ENCODE assay signal across 20 cellular contexts in the genomic region with DNA sequence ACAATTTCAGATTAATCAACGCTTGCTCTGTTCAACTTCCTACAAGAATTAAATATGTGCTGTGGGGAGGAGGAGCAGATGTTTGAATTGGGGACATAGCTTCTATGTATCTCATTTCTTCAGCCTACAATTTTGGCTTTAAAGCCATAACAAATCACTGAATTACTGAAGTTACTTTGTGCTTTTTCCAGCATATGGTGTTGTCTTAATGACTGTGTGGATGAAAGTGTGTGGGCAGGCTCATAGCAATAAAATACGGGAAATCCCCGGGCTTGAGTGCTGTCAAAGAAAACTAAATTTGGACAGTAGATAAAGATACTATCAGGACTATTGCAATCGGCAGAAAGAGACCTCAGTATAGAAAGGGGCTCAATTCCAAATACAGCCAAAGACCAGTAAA. TPM values are rescaled to one million over a fixed set of nuclear protein-coding genes. Genes with fewer than 3 reads are reported as not detected.
DNase-seq lines count a peak whose midpoint lies in the region; ATAC-seq, FAIRE-seq and TF ChIP-seq lines count a peak whose summit lies in the region.
"Had no signal": no experiment of that assay in that cellular context is flagged by ENCODE, and none has a peak within 500 bp of the region (broad histone marks: within the 10 kb centered on the region; RNA-seq: fewer than 3 reads in every experiment).

No MANE protein-coding gene starts in this region.

- peaks cover 0 to 11% (median 7%) of the 10 kb centered on the region in 7 donors for H3K9me3 Mint-ChIP-seq in naive B cell
- H3K9me3 Mint-ChIP-seq: effector memory CD8-positive, alpha-beta T cell had no signal

- H3K36me3 ChIP-seq in BLaER1 treated with 17β-estradiol and CSF1 and Interleukin-3, amounts not matched to agents 10 nM and 100 nM, result peaks cover 0 to 17% (median 0%) of the 10 kb centered on the region in 11 experiments; a peak in 3 of 22 replicates
- no peaks in the 10 kb centered on the region for H3K36me3 ChIP-seq in sigmoid colon

- H3K27me3 Mint-ChIP-seq in naive B cell, result no peaks in the 10 kb centered on the region
- H3K27me3 Mint-ChIP-seq: activated CD8-positive, alpha-beta memory T cell treated with anti-CD3 and anti-CD28 coated beads, Interleukin-2, amount 10 ng/mL, durations not matched to agents 7 days and 5 days had no signal

- ATAC-seq in naive B cell (ENCODE audit: low read depth in 2 of 2), result peak; percentile 27 to 32
- ATAC-seq: activated CD8-positive, alpha-beta memory T cell treated with anti-CD3 and anti-CD28 coated beads, Interleukin-2, amount 10 ng/mL, durations not matched to agents 7 days and 5 days; effector memory CD8-positive, alpha-beta T cell; HepG2 had no signal

- peak overlapping the region; percentile 22 to 83 (median 60); a peak in 21 of 22 replicates for H3K4me2 ChIP-seq in BLaER1 treated with 17β-estradiol and CSF1 and Interleukin-3, amounts not matched to agents 10 nM and 100 nM

- H3K4me3 ChIP-seq in BLaER1 treated with 17β-estradiol and CSF1 and Interleukin-3, amounts not matched to agents 10 nM and 100 nM, result peak overlapping the region in 5 of 10 experiments; percentile 22 to 58 (median 48); a peak in 9 of 20 replicates
- peak overlapping the region; percentile 46 for H3K4me3 ChIP-seq in GM12875 (ENCODE audit: low read depth, low read length)
- H3K4me3 ChIP-seq in sigmoid colon, result no peak overlapping the region

- intact Hi-C loops in sigmoid colon (cut with DNase I), result no loop called here

- H3K9me3 ChIP-seq in BLaER1 treated with 17β-estradiol and CSF1 and Interleukin-3, amounts not matched to agents 10 nM and 100 nM (replicated peaks in 1 of 11), result peaks cover 11 to 38% (median 21%) of the 10 kb centered on the region in 11 experiments; a peak in 19 of 22 replicates
- H3K9me3 ChIP-seq in sigmoid colon, result no peaks in the 10 kb centered on the region

- FAIRE-seq in frontal cortex (lab: Jason Lieb, UNC), result no peak
- FAIRE-seq: HepG2 had no signal

- H3K27ac Mint-ChIP-seq in naive B cell, result peak overlapping the region; percentile 58 to 98 (median 86)
- H3K27ac Mint-ChIP-seq: activated CD8-positive, alpha-beta memory T cell treated with anti-CD3 and anti-CD28 coated beads, Interleukin-2, amount 10 ng/mL, durations not matched to agents 7 days and 5 days; effector memory CD8-positive, alpha-beta T cell had no signal

- H3K36me3 Mint-ChIP-seq in naive B cell, result peaks cover 8 to 25% of the 10 kb centered on the region in 2 donors
- H3K36me3 Mint-ChIP-seq: activated CD8-positive, alpha-beta memory T cell treated with anti-CD3 and anti-CD28 coated beads, Interleukin-2, amount 10 ng/mL, durations not matched to agents 7 days and 5 days had no signal

- peak overlapping the region in 6 of 11 experiments; percentile 33 to 74 (median 57); a peak in 10 of 22 replicates for H3K9ac ChIP-seq in BLaER1 treated with 17β-estradiol and CSF1 and Interleukin-3, amounts not matched to agents 10 nM and 100 nM

- TF ChIP-seq EP300 in sigmoid colon (IDR thresholded peaks at IDR 0.05), result no peak

- H3K27ac ChIP-seq in BLaER1 treated with 17β-estradiol and CSF1 and Interleukin-3, amounts not matched to agents 10 nM and 100 nM, result peak overlapping the region; percentile 30 to 80 (median 52); a peak in 20 of 22 replicates
- H3K27ac ChIP-seq in sigmoid colon, result no peak overlapping the region

- H3K4me3 Mint-ChIP-seq in naive B cell, result peak overlapping the region; percentile 85 to 99 (median 96)
- H3K4me3 Mint-ChIP-seq: activated CD8-positive, alpha-beta memory T cell treated with anti-CD3 and anti-CD28 coated beads, Interleukin-2, amount 10 ng/mL, durations not matched to agents 7 days and 5 days; effector memory CD8-positive, alpha-beta T cell had no signal

- TF ChIP-seq CTCF in GM12875 (IDR thresholded peaks at IDR 0.05; ENCODE audit: borderline replicate concordance, insufficient read depth, low read depth, low read length), result no peak
- no peak for TF ChIP-seq CTCF in sigmoid colon (IDR thresholded peaks at IDR 0.05)

- peak; percentile 31 for DNase-seq in NOMO-1 treated with dmso at 0.1 percent for 144 hours (lab: John Stamatoyannopoulos, UW; ENCODE audit: unreplicated experiment)
- DNase-seq in naive B cell, result no peak
- DNase-seq in frontal cortex (ENCODE audit: low spot score in 2 of 2), result no peak
- no peak for DNase-seq in NCI-H187 treated with DMSO at 0.1 percent for 48 hours (lab: John Stamatoyannopoulos, UW)
- DNase-seq in sigmoid colon, result no peak
- DNase-seq: activated CD8-positive, alpha-beta memory T cell treated with anti-CD3 and anti-CD28 coated beads, Interleukin-2, amount 10 ng/mL, durations not matched to agents 7 days and 5 days; activated effector memory CD4-positive, alpha-beta T cell treated with anti-CD3 and anti-CD28 coated beads, Interleukin-2, amount 50 U/mL, for 16 hours; anterior cingulate cortex; effector memory CD8-positive, alpha-beta T cell; kidney glomerular epithelial cell; midbrain; NCI-H2029 treated with DMSO at 0.1 percent for 48 hours; NCI-H446 treated with DMSO at 0.1 percent for 48 hours; SIG-M5; stimulated activated CD4-positive, alpha-beta T cell treated with anti-CD3 and anti-CD28 coated beads, Interleukin-15, amount 100 ng/mL, for 24 hours; T-helper 2 cell had no signal

- H4K20me1 ChIP-seq in BLaER1 treated with 17β-estradiol and CSF1 and Interleukin-3, amounts not matched to agents 10 nM and 100 nM, result 0 out of 22 replicates have a peak, but pooled peaks cover 0 to 8% (median 0%) of the 10 kb centered on the region in 11 experiments

- peaks cover 37 to 77% (median 53%) of the 10 kb centered on the region in 10 experiments for H3K4me1 ChIP-seq in BLaER1 treated with 17β-estradiol and CSF1 and Interleukin-3, amounts not matched to agents 10 nM and 100 nM
- peaks cover 0 to 13% (median 5%) of the 10 kb centered on the region in 4 donors for H3K4me1 ChIP-seq in sigmoid colon

- 29 to 37% methylated on average over 4 of the region's 4 CpGs for whole genome bisulfite sequencing in sigmoid colon, 2 donors

- TF ChIP-seq POLR2A in sigmoid colon (IDR thresholded peaks at IDR 0.05), result no peak

- peaks cover 78 to 98% (median 91%) of the 10 kb centered on the region in 11 experiments for H3K27me3 ChIP-seq in BLaER1 treated with 17β-estradiol and CSF1 and Interleukin-3, amounts not matched to agents 10 nM and 100 nM
- H3K27me3 ChIP-seq in sigmoid colon, result no peaks in the 10 kb centered on the region

- peaks cover 23 to 48% (median 25%) of the 10 kb centered on the region in 3 donors for H3K4me1 Mint-ChIP-seq in naive B cell

RNA-seq across cellular contexts. Expression of a gene that starts 0.9 kb away (rescaled TPM):
- polyA plus RNA-seq in naive B cell (ENCODE audit: low read depth in 6 of 6), result 10 to 100 TPM in 5 of 6 donors, 1 to 10 TPM in 1; 7.4 to 50.2 (median 30.3) TPM
- 0.82 TPM for total RNA-seq in frontal cortex
- under 1 TPM; 0.28 to 0.71 (median 0.52) TPM for total RNA-seq in sigmoid colon
- polyA plus RNA-seq in sigmoid colon, result 1 to 10 TPM in 2 of 3 donors, under 1 TPM in 1; under 0.01 to 2.3 (median 1.4) TPM
- total RNA-seq: HepG2, renal cortical epithelial cell had no signal
- polyA plus RNA-seq: HepG2 had no signal

RNA-seq across cellular contexts. Expression of a gene that starts 38.7 kb away (rescaled TPM):
- polyA plus RNA-seq in naive B cell (ENCODE audit: low read depth in 6 of 6) (under 1 TPM in 5 of 6 donors, not detected in 1; 0.07 to 0.13 (median 0.12) TPM), sigmoid colon (1 to 10 TPM in 2 of 3 donors, under 1 TPM in 1; 0.60 to 1.7 (median 1.4) TPM)
- total RNA-seq in frontal cortex (under 0.01 TPM), sigmoid colon (1 to 10 TPM in 3 of 4 donors, under 1 TPM in 1; 0.28 to 3.0 (median 2.7) TPM)
- total RNA-seq: activated CD8-positive, alpha-beta memory T cell treated with anti-CD3 and anti-CD28 coated beads, Interleukin-2, amount 10 ng/mL, durations not matched to agents 7 days and 5 days; HepG2; renal cortical epithelial cell had no signal
- polyA plus RNA-seq: HepG2 had no signal

Comparison
In these comparisons a context has a peak if more than half of its experiments do, and no peak if none do; other contexts are left out.
1. H3K27ac ChIP-seq: peak in BLaER1 treated with 17β-estradiol and CSF1 and Interleukin-3, amounts not matched to agents 10 nM and 100 nM (11 of 11); none in sigmoid colon (0 of 4).